17 cellular contexts compared by ENCODE assay signal in genomic region chr15:57056357-57056756, GRCh38.
A peak's percentile ranks its signal among the peaks of the same experiment; 100 is the strongest.
DNase-seq lines count a peak whose midpoint lies in the region; ATAC-seq and TF ChIP-seq lines count a peak whose summit lies in the region.
"Had no signal": no experiment of that assay in that cellular context is flagged by ENCODE, and none has a peak within 500 bp of the region (broad histone marks: within the 10 kb centered on the region; RNA-seq: fewer than 3 reads in every experiment).

No MANE protein-coding gene starts in this region.

- CTCF ChIA-PET in HEK293 (lab: Yijun Ruan, JAX) = no interaction called here

- H3K27ac ChIP-seq in HEK293 (ENCODE audit: extremely low read depth, low read depth, low read length) (no peak overlapping the region), RWPE2 (ENCODE audit: poor library complexity, severe bottlenecking) (peak overlapping the region; percentile 98)
- H3K27ac ChIP-seq: 22Rv1; A549; BLaER1 treated with 17β-estradiol and CSF1 and Interleukin-3, amounts not matched to agents 10 nM and 100 nM; C4-2B had no signal

- H3K36me3 ChIP-seq in HEK293 (ENCODE audit: control insufficient read depth in 2 of 2, insufficient read depth in 1 of 2, low read length in 2 of 2) = no peaks in the 10 kb centered on the region
- no peaks in the 10 kb centered on the region for H3K36me3 ChIP-seq in RWPE2 (ENCODE audit: low read depth)

- ATAC-seq in RWPE2 (ENCODE audit: low read depth) (no peak), left lobe of liver (peak; percentile 56), HG03342 (IDR thresholded peaks at IDR 0.05; ENCODE audit: unreplicated experiment) (no peak), GM18907 (IDR thresholded peaks at IDR 0.05; ENCODE audit: unreplicated experiment) (no peak)
- ATAC-seq: A549; CD8-positive, alpha-beta T cell had no signal

- no peak for TF ChIP-seq CTCF in HEK293 (tag by site-specific recombination; IDR thresholded peaks at IDR 0.05)
- TF ChIP-seq CTCF in RWPE2 (IDR thresholded peaks at IDR 0.05; ENCODE audit: poor library complexity, severe bottlenecking) = no peak

- POLR2A ChIA-PET in HEK293 (lab: Yijun Ruan, JAX) = no interaction called here

- H3K4me1 ChIP-seq in HEK293 (ENCODE audit: control insufficient read depth, insufficient read depth, low read length) = peaks cover 13% of the 10 kb centered on the region
- H3K4me1 ChIP-seq in RWPE2 (ENCODE audit: insufficient read depth, poor library complexity, severe bottlenecking) = peaks cover 44% of the 10 kb centered on the region
- H3K4me1 ChIP-seq: Caco-2 had no signal

- DNase-seq in RWPE2 (ENCODE audit: low spot score) = no peak
- DNase-seq in left lobe of liver (ENCODE audit: low spot score) = no peak
- DNase-seq in activated CD4-positive, alpha-beta T cell treated with anti-CD3 and anti-CD28 coated beads, Interleukin-2, amount 50 U/mL, for 1 hour = no peak
- DNase-seq: AML-193; Caco-2; Calu3; CD4-positive, alpha-beta T cell; CD8-positive, alpha-beta T cell; DMS79 treated with DMSO at 0.1 percent for 48 hours; GF-D8 had no signal

- H3K9me3 ChIP-seq in HEK293 (ENCODE audit: control insufficient read depth, insufficient read depth, low read depth, low read length) = no peaks in the 10 kb centered on the region
- no peaks in the 10 kb centered on the region for H3K9me3 ChIP-seq in RWPE2 (ENCODE audit: severe bottlenecking)
- H3K9me3 ChIP-seq: A549, Caco-2 had no signal

- no peak overlapping the region for H3K4me3 ChIP-seq in HEK293 (ENCODE audit: low read depth, low read length)
- no peak overlapping the region for H3K4me3 ChIP-seq in RWPE2 (ENCODE audit: severe bottlenecking)
- H3K4me3 ChIP-seq: A549; BLaER1 treated with 17β-estradiol and CSF1 and Interleukin-3, amounts not matched to agents 10 nM and 100 nM had no signal

- no peaks in the 10 kb centered on the region for H3K27me3 ChIP-seq in RWPE2 (ENCODE audit: insufficient read depth, poor library complexity, severe bottlenecking)
- H3K27me3 ChIP-seq: BLaER1 treated with 17β-estradiol and CSF1 and Interleukin-3, amounts not matched to agents 10 nM and 100 nM had no signal

TF ChIP-seq in HEK293, 187 proteins besides CTCF, POLR2A, EP300 and RAD21:
- TF ChIP-seq ZFHX2 (tag by site-specific recombination; conservative IDR thresholded peaks at IDR 0.05) = peak; percentile 16; the same call in 1 of the 2 replicates
- TF ChIP-seq ZNF585B (tag by site-specific recombination; IDR thresholded peaks at IDR 0.05) = no peak
- TF ChIP-seq ZNF654 (tag by site-specific recombination; IDR thresholded peaks at IDR 0.05; ENCODE audit: low read depth) = no peak
- no peak for TF ChIP-seq ZNF133 (tag by site-specific recombination; IDR thresholded peaks at IDR 0.05)
- no peak for TF ChIP-seq ZNF202 (tag by site-specific recombination; IDR thresholded peaks at IDR 0.05; ENCODE audit: borderline replicate concordance)
- TF ChIP-seq ZNF132 (tag by site-specific recombination; IDR thresholded peaks at IDR 0.05; ENCODE audit: borderline replicate concordance) = no peak
- TF ChIP-seq FEZF1 (tag by site-specific recombination; IDR thresholded peaks at IDR 0.05) = no peak
- no peak for TF ChIP-seq ZNF513 (tag by site-specific recombination; IDR thresholded peaks at IDR 0.05)
